In genomic region chr22:34116126-34116525, GRCh38 we compare ENCODE assay signal across 32 cellular contexts.
"Had no signal": no experiment of that assay in that cellular context is flagged by ENCODE, and none has a peak within 500 bp of the region (broad histone marks: within the 10 kb centered on the region; RNA-seq: fewer than 3 reads in every experiment).

No MANE protein-coding gene starts in this region.

- H3K4me3 ChIP-seq: ascending aorta, PC-9 had no signal

- DNase-seq: activated CD4-positive, alpha-beta memory T cell treated with anti-CD3 and anti-CD28 coated beads, Interleukin-2, amount 10 ng/mL, durations not matched to agents 7 days and 5 days; activated CD4-positive, alpha-beta T cell treated with anti-CD3 and anti-CD28 coated beads for 1 hour; activated CD4-positive, alpha-beta T cell treated with anti-CD3 and anti-CD28 coated beads for 48 hours; activated CD4-positive, CD25-positive, alpha-beta regulatory T cell; activated CD8-positive, alpha-beta memory T cell treated with anti-CD3 and anti-CD28 coated beads for 24 hours; activated CD8-positive, alpha-beta memory T cell treated with anti-CD3 and anti-CD28 coated beads, Interleukin-2, amount 10 ng/mL, durations not matched to agents 7 days and 5 days; activated CD8-positive, alpha-beta memory T cell treated with anti-CD3 and anti-CD28 coated beads, Interleukin-2, amount 50 U/mL, for 48 hours; activated gamma-delta T cell; activated naive CD4-positive, alpha-beta T cell treated with Interleukin-2 at 50 U/mL for 16 hours; activated naive CD8-positive, alpha-beta T cell treated with anti-CD3 and anti-CD28 coated beads, Interleukin-2, amount 10 ng/mL, durations not matched to agents 7 days and 5 days; activated T-cell treated with anti-CD3 and anti-CD28 coated beads, Interleukin-2, amount 50 U/mL, for 48 hours; amygdala; NCI-H1092 treated with DMSO at 0.1 percent for 48 hours; NCI-H1417; NCI-H146; NCI-H187; NCI-H2029 treated with DMSO at 0.1 percent for 48 hours; NCI-H2107; NCI-H2171; NCI-H510A; NCI-H526; NCI-H748 treated with DMSO at 0.1 percent for 48 hours; NK-92 treated with Interleukin-12 subunit alpha and Interleukin-12 subunit beta, amount 100 ng/mL, for 24 hours; PC-9; Right ventricle myocardium superior; SW 1271; T-helper 1 cell; T-helper 2 cell; T-helper 9 cell; WERI-Rb-1 had no signal

- H3K27me3 ChIP-seq: ascending aorta had no signal

- H3K9ac ChIP-seq: KMS-11 had no signal

- H3K27ac ChIP-seq: ascending aorta, KMS-11, PC-9, WERI-Rb-1 had no signal

- H3K4me1 ChIP-seq: ascending aorta had no signal

- H3K4me2 ChIP-seq: KMS-11, PC-9 had no signal

- H3K9me3 ChIP-seq: ascending aorta had no signal

- H3K36me3 ChIP-seq: ascending aorta, WERI-Rb-1 had no signal
